ENCODE assay signal across 2 cellular contexts in genomic region chr5:76980518-76981144, GRCh38.
A peak's percentile ranks its signal among the peaks of the same experiment; 100 is the strongest.
TF ChIP-seq lines count a peak whose summit lies in the region.

No MANE protein-coding gene starts in this region.

TF ChIP-seq in endothelial cell of umbilical vein, 7 proteins besides CTCF, POLR2A, EP300 and RAD21:
- TF ChIP-seq MYC (IDR thresholded peaks at IDR 0.05; ENCODE audit: low read depth, low read length) (no peak), MAX (IDR thresholded peaks at IDR 0.05; ENCODE audit: insufficient read depth, insufficient read length) (no peak), GATA2 (IDR thresholded peaks at IDR 0.05; ENCODE audit: insufficient read depth, insufficient read length, low read depth, low read length) (no peak), EZH2 (IDR thresholded peaks at IDR 0.05; ENCODE audit: borderline replicate concordance, low read depth, low read length, severe bottlenecking) (no peak), POLR2AphosphoS5 (IDR thresholded peaks at IDR 0.05; ENCODE audit: insufficient read depth, low read depth, low read length) (no peak), FOS (IDR thresholded peaks at IDR 0.05; ENCODE audit: borderline replicate concordance, insufficient read depth, low read length) (no peak), JUN (IDR thresholded peaks at IDR 0.05; ENCODE audit: borderline replicate concordance, insufficient read depth, insufficient read length, low read depth) (no peak)

TF ChIP-seq in HepG2, 621 proteins besides CTCF, POLR2A, EP300 and RAD21:
- TF ChIP-seq CEBPB (IDR thresholded peaks at IDR 0.05; ENCODE audit: borderline replicate concordance, low read depth, low read length) (peak; percentile 32; the same call in 1 of the 2 replicates), KLF12 (CRISPR knock-in tag; IDR thresholded peaks at IDR 0.05; ENCODE audit: borderline replicate concordance) (no peak), MBD4 (IDR thresholded peaks at IDR 0.05; ENCODE audit: borderline replicate concordance, low read length) (no peak), FOXA1 (IDR thresholded peaks at IDR 0.05) (no peak), FOXA1 (CRISPR knock-in tag; IDR thresholded peaks at IDR 0.05) (peak; percentile 46; the same call in 1 of the 2 replicates), CBFB (CRISPR knock-in tag; IDR thresholded peaks at IDR 0.05) (no peak), NR2C2 (CRISPR knock-in tag; IDR thresholded peaks at IDR 0.05; ENCODE audit: borderline replicate concordance) (no peak), HNF4A (CRISPR knock-in tag; IDR thresholded peaks at IDR 0.05) (no peak), DR1 (CRISPR knock-in tag; IDR thresholded peaks at IDR 0.05) (no peak), FOXA3 (CRISPR knock-in tag; IDR thresholded peaks at IDR 0.05) (peak; percentile 46), MEIS2 (CRISPR knock-in tag; IDR thresholded peaks at IDR 0.05) (no peak)
TF ChIP-seq in HepG2: peak in this region for 3.
